ENCODE assay signal across 8 cellular contexts in genomic region chr20:38962044-38962897, GRCh38. TPM values are rescaled to one million over a fixed set of nuclear protein-coding genes. Genes with fewer than 3 reads are reported as not detected.
DNase-seq lines count a peak whose midpoint lies in the region; ATAC-seq and TF ChIP-seq lines count a peak whose summit lies in the region.

Gene DHX35, plus strand, starts transcription at chr20:38962344. Its CDS starts 24 bp downstream, at chr20:38962368.

- DNase-seq in NCI-H128 (lab: John Stamatoyannopoulos, UW; ENCODE audit: unreplicated experiment) (peak; percentile 93), Right ventricle myocardium superior (peak; percentile 99), tibial nerve (ENCODE audit: low spot score in 2 of 2) (peak; percentile 97 to 98)
- peak; percentile 98 for DNase-seq in activated naive CD8-positive, alpha-beta T cell treated with anti-CD3 and anti-CD28 coated beads, Interleukin-2, amount 50 U/mL, for 16 hours (ENCODE audit: low read depth, low spot score)

- H3K27me3 ChIP-seq in SU-DHL-6 (ENCODE audit: low read length) (no peaks in the 10 kb centered on the region), parathyroid adenoma (ENCODE audit: control insufficient read depth, insufficient read depth, low read length) (no peaks in the 10 kb centered on the region), tibial nerve (no peaks in the 10 kb centered on the region)

- TF ChIP-seq POLR2A in tibial nerve (IDR thresholded peaks at IDR 0.05): peak in 1 of 2 donors; percentile 43

- peak; percentile 96 for ATAC-seq in HG02678 (IDR thresholded peaks at IDR 0.05; ENCODE audit: unreplicated experiment)
- ATAC-seq in Right ventricle myocardium superior (ENCODE audit: poor library complexity): peak; percentile 100

- H3K9ac ChIP-seq in SU-DHL-6 (ENCODE audit: low read length): peak within 1 kb of the TSS; percentile 92
- no peak within 1 kb of the TSS for H3K9ac ChIP-seq in parathyroid adenoma

- H3K9me3 ChIP-seq in SU-DHL-6 (ENCODE audit: insufficient read depth, low read length) (no peaks in the 10 kb centered on the region), parathyroid adenoma (ENCODE audit: control insufficient read depth, low read length) (no peaks in the 10 kb centered on the region), tibial nerve (no peaks in the 10 kb centered on the region)

- H3K27ac ChIP-seq in SU-DHL-6 (ENCODE audit: low read depth, low read length): peak within 1 kb of the TSS; percentile 76
- peak within 1 kb of the TSS; percentile 82 for H3K27ac ChIP-seq in parathyroid adenoma
- peak within 1 kb of the TSS; percentile 86 to 95 (median 93) for H3K27ac ChIP-seq in tibial nerve

- H3K36me3 ChIP-seq in SU-DHL-6 (ENCODE audit: low read length): no peaks in the 10 kb centered on the region
- H3K36me3 ChIP-seq in parathyroid adenoma (ENCODE audit: control insufficient read depth, insufficient read depth, low read length): no peaks in the 10 kb centered on the region
- H3K36me3 ChIP-seq in tibial nerve: no peaks in the 10 kb centered on the region

- H3K4me2 ChIP-seq in SU-DHL-6 (ENCODE audit: low read depth, low read length, poor library complexity, severe bottlenecking) (peak within 1 kb of the TSS; percentile 99), parathyroid adenoma (ENCODE audit: low read length) (peak within 1 kb of the TSS; percentile 96)

- TF ChIP-seq CTCF in GM12872 (IDR thresholded peaks at IDR 0.05; ENCODE audit: insufficient read depth, low read depth, low read length): peak; percentile 28; the same call in 2 of the 3 replicates
- TF ChIP-seq CTCF in SU-DHL-6 (IDR thresholded peaks at IDR 0.05; ENCODE audit: insufficient read depth, low read length, poor library complexity, severe bottlenecking): peak; percentile 48
- TF ChIP-seq CTCF in parathyroid adenoma (IDR thresholded peaks at IDR 0.05): peak; percentile 44
- peak in 3 of 5 experiments; percentile 17 to 30 (median 25) for TF ChIP-seq CTCF in tibial nerve (IDR thresholded peaks at IDR 0.05)

- TF ChIP-seq EP300 in tibial nerve (IDR thresholded peaks at IDR 0.05): peak; percentile 85 to 88

- peaks cover 17% of the 10 kb centered on the region for H3F3A ChIP-seq in SU-DHL-6 (ENCODE audit: insufficient read depth)

- intact Hi-C loops in Right ventricle myocardium superior (cut with DNase I): no loop called here

- H2AFZ ChIP-seq in SU-DHL-6 (ENCODE audit: low read depth, low read length, severe bottlenecking) (peak within 1 kb of the TSS; percentile 88), parathyroid adenoma (peak within 1 kb of the TSS; percentile 99)

- H3K4me3 ChIP-seq in SU-DHL-6 (ENCODE audit: insufficient read depth, low read length, poor library complexity, severe bottlenecking): peak within 1 kb of the TSS; percentile 88
- peak within 1 kb of the TSS; percentile 84 for H3K4me3 ChIP-seq in parathyroid adenoma (ENCODE audit: low read depth, low read length)
- H3K4me3 ChIP-seq in tibial nerve: peak within 1 kb of the TSS; percentile 86 to 99 (median 94)

- peaks cover 54% of the 10 kb centered on the region for H3K79me2 ChIP-seq in SU-DHL-6 (ENCODE audit: insufficient read depth, low read length)
- H3K79me2 ChIP-seq in parathyroid adenoma: peaks cover 10% of the 10 kb centered on the region

- no peaks in the 10 kb centered on the region for H3K9me2 ChIP-seq in SU-DHL-6 (replicated peaks; ENCODE audit: insufficient read depth, low read length)

- H3K4me1 ChIP-seq in parathyroid adenoma: peaks cover 5% of the 10 kb centered on the region
- peaks cover 3 to 23% (median 9%) of the 10 kb centered on the region in 4 donors for H3K4me1 ChIP-seq in tibial nerve

- H4K20me1 ChIP-seq in SU-DHL-6 (ENCODE audit: low read depth, low read length): no peaks in the 10 kb centered on the region

- 1% methylated on average over 28 to 53 of the region's 70 CpGs for WGBS in tibial nerve, 2 donors

RNA-seq across cellular contexts. Expression of gene DHX35, which starts in this region (rescaled TPM):
- total RNA-seq in Right ventricle myocardium superior: 14.4 TPM
- 10 to 100 TPM; 14.9 to 24.0 (median 15.9) TPM for total RNA-seq in tibial nerve

Comparison
In these comparisons a context has a peak if more than half of its experiments do, and no peak if none do; other contexts are left out.
1. Peak in every context shown above with its lines: DNase-seq, ATAC-seq, H3K4me3 ChIP-seq and H3K27ac ChIP-seq.